31 cellular contexts compared by ENCODE assay signal in the genomic region with DNA sequence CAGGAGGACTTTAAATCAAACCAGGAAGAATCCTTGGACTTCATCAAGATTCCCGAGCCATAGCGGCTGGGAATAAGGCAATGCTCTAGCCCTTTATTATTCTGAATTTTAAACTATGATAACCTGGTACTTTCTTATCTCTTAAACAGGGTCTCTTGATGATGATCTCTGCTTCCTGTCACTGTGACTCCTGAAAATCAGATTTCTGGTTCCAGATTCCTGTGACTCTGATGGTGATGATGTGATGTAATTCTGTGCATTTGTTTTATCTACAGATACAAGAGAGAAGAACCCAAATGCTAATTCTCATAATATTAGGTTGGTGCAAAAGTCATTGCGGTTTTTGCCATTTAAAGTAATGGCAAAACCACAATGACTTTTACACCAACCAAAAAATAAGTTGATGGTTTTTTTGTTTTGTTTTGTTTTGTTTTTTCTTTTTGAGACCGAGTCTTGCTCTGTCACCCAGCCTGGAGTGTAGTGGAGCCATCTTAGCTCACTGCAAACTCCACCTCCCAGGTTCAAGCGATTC.
"Had no signal": no experiment of that assay in that cellular context is flagged by ENCODE, and none has a peak within 500 bp of the region (broad histone marks: within the 10 kb centered on the region; RNA-seq: fewer than 3 reads in every experiment).

No MANE protein-coding gene starts in this region.

- FAIRE-seq: astrocyte, bronchial epithelial cell had no signal

- H3K27ac Mint-ChIP-seq: activated CD4-positive, alpha-beta memory T cell treated with anti-CD3 and anti-CD28 coated beads, Interleukin-2, amount 10 ng/mL, durations not matched to agents 7 days and 5 days; activated CD4-positive, alpha-beta T cell treated with anti-CD3 and anti-CD28 coated beads, Interleukin-2, amount 10 ng/mL, durations not matched to agents 7 days and 5 days; activated naive CD4-positive, alpha-beta T cell treated with anti-CD3 and anti-CD28 coated beads, Interleukin-2, amount 10 ng/mL, durations not matched to agents 7 days and 5 days; activated naive CD4-positive, alpha-beta T cell treated with anti-CD3 and anti-CD28 coated beads, Interleukin-2, amount 50 U/mL, for 72 hours; activated naive CD8-positive, alpha-beta T cell treated with anti-CD3 and anti-CD28 coated beads, Interleukin-2, amount 10 ng/mL, durations not matched to agents 7 days and 5 days; activated T-cell treated with anti-CD3 and anti-CD28 coated beads, Interleukin-2, amount 50 U/mL, for 24 hours; activated T-cell treated with anti-CD3 and anti-CD28 coated beads, Interleukin-2, amount 50 U/mL, for 72 hours; dendritic cell treated with granulocyte-macrophage colony-stimulating factor and Interleukin-4, amounts not matched to agents 40 ng/mL and 50 ng/mL, for 4 days; endodermal cell; T-helper 17 cell; WTC11 had no signal

- H3K4me1 ChIP-seq: gastrocnemius medialis had no signal

- H3K9me3 Mint-ChIP-seq: activated CD4-positive, alpha-beta memory T cell treated with anti-CD3 and anti-CD28 coated beads, Interleukin-2, amount 10 ng/mL, durations not matched to agents 7 days and 5 days; activated CD4-positive, alpha-beta T cell treated with anti-CD3 and anti-CD28 coated beads, Interleukin-2, amount 10 ng/mL, durations not matched to agents 7 days and 5 days; activated naive CD4-positive, alpha-beta T cell treated with anti-CD3 and anti-CD28 coated beads, Interleukin-2, amount 10 ng/mL, durations not matched to agents 7 days and 5 days; activated naive CD4-positive, alpha-beta T cell treated with anti-CD3 and anti-CD28 coated beads, Interleukin-2, amount 50 U/mL, for 72 hours; activated naive CD8-positive, alpha-beta T cell treated with anti-CD3 and anti-CD28 coated beads, Interleukin-2, amount 10 ng/mL, durations not matched to agents 7 days and 5 days; activated T-cell treated with anti-CD3 and anti-CD28 coated beads, Interleukin-2, amount 50 U/mL, for 24 hours; activated T-cell treated with anti-CD3 and anti-CD28 coated beads, Interleukin-2, amount 50 U/mL, for 72 hours; central memory CD8-positive, alpha-beta T cell; dendritic cell treated with granulocyte-macrophage colony-stimulating factor and Interleukin-4, amounts not matched to agents 40 ng/mL and 50 ng/mL, for 4 days; endodermal cell; WTC11 had no signal

- H3K36me3 ChIP-seq: brain microvascular endothelial cell, esophagus muscularis mucosa, gastrocnemius medialis, heart left ventricle had no signal

- DNase-seq: activated CD4-positive, alpha-beta memory T cell treated with anti-CD3 and anti-CD28 coated beads, Interleukin-2, amount 10 ng/mL, durations not matched to agents 7 days and 5 days; activated CD4-positive, alpha-beta T cell treated with anti-CD3 and anti-CD28 coated beads for 1 hour; activated CD4-positive, alpha-beta T cell treated with anti-CD3 and anti-CD28 coated beads for 4 hours; activated CD4-positive, alpha-beta T cell treated with anti-CD3 and anti-CD28 coated beads, Interleukin-2, amount 10 ng/mL, durations not matched to agents 7 days and 5 days; activated CD4-positive, alpha-beta T cell treated with anti-CD3 and anti-CD28 coated beads, Interleukin-2, amount 50 U/mL, for 4 hours; activated CD8-positive, alpha-beta memory T cell treated with anti-CD3 and anti-CD28 coated beads, Interleukin-2, amount 50 U/mL, for 48 hours; activated gamma-delta T cell; activated naive CD4-positive, alpha-beta T cell; activated naive CD4-positive, alpha-beta T cell treated with anti-CD3 and anti-CD28 coated beads, Interleukin-2, amount 10 ng/mL, durations not matched to agents 7 days and 5 days; activated naive CD8-positive, alpha-beta T cell treated with anti-CD3 and anti-CD28 coated beads, Interleukin-2, amount 10 ng/mL, durations not matched to agents 7 days and 5 days; activated T-cell treated with anti-CD3 and anti-CD28 coated beads for 4 hours; activated T-cell treated with anti-CD3 and anti-CD28 coated beads, Interleukin-2, amount 50 U/mL, for 24 hours; activated T-cell treated with anti-CD3 and anti-CD28 coated beads, Interleukin-2, amount 50 U/mL, for 72 hours; brain microvascular endothelial cell; dorsolateral prefrontal cortex; effector memory CD4-positive, alpha-beta T cell; endodermal cell; erythroblast; foreskin keratinocyte; gastrocnemius medialis; glutamatergic neuron; heart left ventricle; T-helper 17 cell had no signal

- H3K4me3 ChIP-seq: coronary artery, dorsolateral prefrontal cortex, esophagus muscularis mucosa, gastrocnemius medialis, heart left ventricle had no signal

- H3K36me3 Mint-ChIP-seq: activated naive CD4-positive, alpha-beta T cell treated with anti-CD3 and anti-CD28 coated beads, Interleukin-2, amount 10 ng/mL, durations not matched to agents 7 days and 5 days; activated naive CD4-positive, alpha-beta T cell treated with anti-CD3 and anti-CD28 coated beads, Interleukin-2, amount 50 U/mL, for 72 hours; activated naive CD8-positive, alpha-beta T cell treated with anti-CD3 and anti-CD28 coated beads, Interleukin-2, amount 10 ng/mL, durations not matched to agents 7 days and 5 days; WTC11 had no signal

- H3K9me3 ChIP-seq: esophagus muscularis mucosa, gastrocnemius medialis, heart left ventricle had no signal

- ATAC-seq: activated naive CD4-positive, alpha-beta T cell treated with anti-CD3 and anti-CD28 coated beads, Interleukin-2, amount 50 U/mL, for 72 hours; foreskin keratinocyte; gastrocnemius medialis; heart left ventricle; T-helper 17 cell; WTC11 had no signal

- H3K27me3 Mint-ChIP-seq: activated CD4-positive, alpha-beta T cell treated with anti-CD3 and anti-CD28 coated beads, Interleukin-2, amount 10 ng/mL, durations not matched to agents 7 days and 5 days; activated naive CD4-positive, alpha-beta T cell treated with anti-CD3 and anti-CD28 coated beads, Interleukin-2, amount 10 ng/mL, durations not matched to agents 7 days and 5 days; activated T-cell treated with anti-CD3 and anti-CD28 coated beads, Interleukin-2, amount 50 U/mL, for 24 hours; central memory CD8-positive, alpha-beta T cell; dendritic cell treated with granulocyte-macrophage colony-stimulating factor and Interleukin-4, amounts not matched to agents 40 ng/mL and 50 ng/mL, for 4 days; T-helper 17 cell had no signal

- H3K27me3 ChIP-seq: brain microvascular endothelial cell, dorsolateral prefrontal cortex, esophagus muscularis mucosa, foreskin keratinocyte, gastrocnemius medialis, heart left ventricle had no signal

- H3K4me1 Mint-ChIP-seq: activated naive CD4-positive, alpha-beta T cell treated with anti-CD3 and anti-CD28 coated beads, Interleukin-2, amount 10 ng/mL, durations not matched to agents 7 days and 5 days; activated naive CD8-positive, alpha-beta T cell treated with anti-CD3 and anti-CD28 coated beads, Interleukin-2, amount 10 ng/mL, durations not matched to agents 7 days and 5 days; central memory CD8-positive, alpha-beta T cell had no signal

- H3K27ac ChIP-seq: brain microvascular endothelial cell, coronary artery, dorsolateral prefrontal cortex, esophagus muscularis mucosa, foreskin keratinocyte, gastrocnemius medialis, heart left ventricle had no signal

- H3K4me3 Mint-ChIP-seq: activated CD4-positive, alpha-beta memory T cell treated with anti-CD3 and anti-CD28 coated beads, Interleukin-2, amount 10 ng/mL, durations not matched to agents 7 days and 5 days; activated CD4-positive, alpha-beta T cell treated with anti-CD3 and anti-CD28 coated beads, Interleukin-2, amount 10 ng/mL, durations not matched to agents 7 days and 5 days; activated naive CD4-positive, alpha-beta T cell treated with anti-CD3 and anti-CD28 coated beads, Interleukin-2, amount 10 ng/mL, durations not matched to agents 7 days and 5 days; activated naive CD8-positive, alpha-beta T cell treated with anti-CD3 and anti-CD28 coated beads, Interleukin-2, amount 10 ng/mL, durations not matched to agents 7 days and 5 days; activated T-cell treated with anti-CD3 and anti-CD28 coated beads, Interleukin-2, amount 50 U/mL, for 24 hours; activated T-cell treated with anti-CD3 and anti-CD28 coated beads, Interleukin-2, amount 50 U/mL, for 72 hours; central memory CD8-positive, alpha-beta T cell; dendritic cell treated with granulocyte-macrophage colony-stimulating factor and Interleukin-4, amounts not matched to agents 40 ng/mL and 50 ng/mL, for 4 days; endodermal cell; T-helper 17 cell; WTC11 had no signal
